In the genomic region with DNA sequence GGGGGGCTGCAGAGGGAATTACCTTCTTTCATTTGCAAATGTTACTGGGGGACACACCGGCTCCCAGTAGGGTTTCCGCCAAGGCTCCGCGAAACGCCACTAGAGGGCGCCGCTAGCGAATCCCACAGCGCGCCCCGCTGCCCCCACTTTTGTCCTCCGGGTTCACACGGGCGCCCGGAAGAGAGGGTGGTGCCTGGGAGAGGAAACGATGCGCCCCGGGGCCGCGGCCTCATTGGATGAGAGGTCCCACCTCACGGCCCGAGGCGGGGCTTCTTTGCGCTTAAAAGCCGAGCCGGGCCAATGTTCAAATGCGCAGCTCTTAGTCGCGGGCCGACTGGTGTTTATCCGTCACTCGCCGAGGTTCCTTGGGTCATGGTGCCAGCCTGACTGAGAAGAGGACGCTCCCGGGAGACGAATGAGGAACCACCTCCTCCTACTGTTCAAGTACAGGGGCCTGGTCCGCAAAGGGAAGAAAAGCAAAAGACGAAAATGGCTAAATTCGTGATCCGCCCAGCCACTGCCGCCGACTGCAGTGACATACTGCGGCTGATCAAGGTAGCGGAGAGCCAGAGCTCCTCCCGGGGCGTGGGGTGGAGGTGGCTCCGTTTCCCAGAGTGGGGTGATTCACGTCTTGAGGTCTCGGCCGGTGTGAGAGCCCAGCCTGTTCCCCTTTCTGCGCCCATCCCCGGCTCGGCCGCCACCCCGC, we compare ENCODE assay signal across 8 cellular contexts. TPM values are rescaled to one million over a fixed set of nuclear protein-coding genes. Genes with fewer than 3 reads are reported as not detected.
A peak's percentile ranks its signal among the peaks of the same experiment; 100 is the strongest.
DNase-seq lines count a peak whose midpoint lies in the region; ATAC-seq and TF ChIP-seq lines count a peak whose summit lies in the region.

A gene (plus strand): TSS at position 311 of the 706 bp plus-strand sequence. CDS start 179 bp downstream, at position 490.

- H3K27ac Mint-ChIP-seq in CD4-positive, CD25-positive, alpha-beta regulatory T cell: peak within 1 kb of the TSS; percentile 97 to 99 (median 97)
- H3K27ac Mint-ChIP-seq in dendritic cell treated with granulocyte-macrophage colony-stimulating factor and Interleukin-4, amounts not matched to agents 40 ng/mL and 50 ng/mL, for 4 days: peak within 1 kb of the TSS; percentile 94

- H3K27me3 ChIP-seq in CD4-positive, CD25-positive, alpha-beta regulatory T cell (ENCODE audit: control insufficient read depth, insufficient read depth, low read length): no peaks in the 10 kb centered on the region
- no peaks in the 10 kb centered on the region for H3K27me3 ChIP-seq in left lung

- peaks cover 3 to 45% (median 18%) of the 10 kb centered on the region in 4 donors for H3K4me1 Mint-ChIP-seq in CD4-positive, CD25-positive, alpha-beta regulatory T cell
- peaks cover 12% of the 10 kb centered on the region for H3K4me1 Mint-ChIP-seq in dendritic cell treated with granulocyte-macrophage colony-stimulating factor and Interleukin-4, amounts not matched to agents 40 ng/mL and 50 ng/mL, for 4 days (ENCODE audit: low read depth)

- peaks cover 19% of the 10 kb centered on the region for H3K4me1 ChIP-seq in CD4-positive, CD25-positive, alpha-beta regulatory T cell (ENCODE audit: control insufficient read depth, insufficient read depth, low read length, poor library complexity, severe bottlenecking)
- H3K4me1 ChIP-seq in left lung: peaks cover 0 to 17% of the 10 kb centered on the region in 2 donors

- no peaks in the 10 kb centered on the region for H3K27me3 Mint-ChIP-seq in CD4-positive, CD25-positive, alpha-beta regulatory T cell
- H3K27me3 Mint-ChIP-seq in dendritic cell treated with granulocyte-macrophage colony-stimulating factor and Interleukin-4, amounts not matched to agents 40 ng/mL and 50 ng/mL, for 4 days: no peaks in the 10 kb centered on the region

- peak; percentile 55 to 82 for TF ChIP-seq CTCF in left lung (IDR thresholded peaks at IDR 0.05)

- H3K4me3 Mint-ChIP-seq in CD4-positive, CD25-positive, alpha-beta regulatory T cell: peak within 1 kb of the TSS; percentile 92 to 99 (median 96)
- peak within 1 kb of the TSS; percentile 86 for H3K4me3 Mint-ChIP-seq in dendritic cell treated with granulocyte-macrophage colony-stimulating factor and Interleukin-4, amounts not matched to agents 40 ng/mL and 50 ng/mL, for 4 days

- peak; percentile 89 to 92 for ATAC-seq in CD4-positive, CD25-positive, alpha-beta regulatory T cell (ENCODE audit: low read depth in 2 of 2)
- ATAC-seq in GM19395 (IDR thresholded peaks at IDR 0.05; ENCODE audit: unreplicated experiment) (peak; percentile 80), HG03565 (IDR thresholded peaks at IDR 0.05; ENCODE audit: unreplicated experiment) (peak; percentile 79), left lung (peak; percentile 90)

- peaks cover 10% of the 10 kb centered on the region for H3K36me3 ChIP-seq in CD4-positive, CD25-positive, alpha-beta regulatory T cell (ENCODE audit: control insufficient read depth, insufficient read depth, low read length)
- peaks cover 0 to 15% of the 10 kb centered on the region in 2 donors for H3K36me3 ChIP-seq in left lung

- peak within 1 kb of the TSS; percentile 86 for H3K27ac ChIP-seq in CD4-positive, CD25-positive, alpha-beta regulatory T cell (ENCODE audit: insufficient read depth, low read length, poor library complexity, severe bottlenecking)
- peak within 1 kb of the TSS; percentile 93 to 96 for H3K27ac ChIP-seq in left lung

- H3K36me3 Mint-ChIP-seq in CD4-positive, CD25-positive, alpha-beta regulatory T cell: peaks cover 17% of the 10 kb centered on the region
- H3K36me3 Mint-ChIP-seq in dendritic cell treated with granulocyte-macrophage colony-stimulating factor and Interleukin-4, amounts not matched to agents 40 ng/mL and 50 ng/mL, for 4 days (ENCODE audit: low read depth): peaks cover 39% of the 10 kb centered on the region

- DNase-seq in CD4-positive, CD25-positive, alpha-beta regulatory T cell: peak; percentile 88 to 96 (median 92)
- peak; percentile 81 for DNase-seq in NCI-H748 treated with DMSO at 0.1 percent for 48 hours (lab: John Stamatoyannopoulos, UW)
- DNase-seq in activated CD4-positive, alpha-beta T cell treated with anti-CD3 and anti-CD28 coated beads, Interleukin-2, amount 50 U/mL, for 24 hours (ENCODE audit: low read depth in 1 of 2, low spot score in 1 of 2): peak; percentile 70 to 87
- peak; percentile 96 for DNase-seq in left lung
- DNase-seq in stimulated activated CD4-positive, alpha-beta T cell treated with anti-CD3 and anti-CD28 coated beads, Interleukin-4, amount 100 ng/mL, for 1 hour: peak; percentile 90

- peak within 1 kb of the TSS; percentile 95 for H3K4me3 ChIP-seq in CD4-positive, CD25-positive, alpha-beta regulatory T cell (ENCODE audit: low read depth, low read length)
- H3K4me3 ChIP-seq in left lung: peak within 1 kb of the TSS; percentile 47 to 59

- H3K9me3 ChIP-seq in CD4-positive, CD25-positive, alpha-beta regulatory T cell (ENCODE audit: control insufficient read depth in 2 of 2, low read length in 2 of 2): no peaks in the 10 kb centered on the region
- H3K9me3 ChIP-seq in left lung: no peaks in the 10 kb centered on the region

- H3K9me3 Mint-ChIP-seq in CD4-positive, CD25-positive, alpha-beta regulatory T cell: peaks cover 0 to 1% (median 0%) of the 10 kb centered on the region in 7 donors
- no peaks in the 10 kb centered on the region for H3K9me3 Mint-ChIP-seq in dendritic cell treated with granulocyte-macrophage colony-stimulating factor and Interleukin-4, amounts not matched to agents 40 ng/mL and 50 ng/mL, for 4 days

- intact Hi-C loops in dendritic cell treated with granulocyte-macrophage colony-stimulating factor and Interleukin-4, amounts not matched to agents 40 ng/mL and 50 ng/mL, for 4 days (cut with micrococcal nuclease): loop anchor here (1.0 to 5.0 kb wide), 4 partner anchors 51 to 118 kb away; no protein-coding TSS in a partner anchor
- intact Hi-C loops in left lung (cut with DNase I): loop anchor here in 1 of 2 donors (5.0 kb wide), 1 partner anchor 119 kb away; no protein-coding TSS in a partner anchor

RNA-seq across cellular contexts. Expression of the gene that starts here (rescaled TPM):
- total RNA-seq in CD4-positive, CD25-positive, alpha-beta regulatory T cell: 939 TPM
- polyA plus RNA-seq in CD4-positive, CD25-positive, alpha-beta regulatory T cell: 100 to 1,000 TPM; 186 to 295 (median 255) TPM
- 100 to 1,000 TPM; 723 to 970 TPM for total RNA-seq in left lung

Comparison
In these comparisons a context has a peak if more than half of its experiments do, and no peak if none do; other contexts are left out.
1. Peak in every context shown above with its lines: DNase-seq, ATAC-seq, H3K4me3 ChIP-seq and H3K27ac ChIP-seq.